In genomic region chr17:60149691-60150582, GRCh38 we compare ENCODE assay signal across 9 cellular contexts. TPM values are rescaled to one million over a fixed set of nuclear protein-coding genes. Genes with fewer than 3 reads are reported as not detected.
A peak's percentile ranks its signal among the peaks of the same experiment; 100 is the strongest.
DNase-seq lines count a peak whose midpoint lies in the region; ATAC-seq and TF ChIP-seq lines count a peak whose summit lies in the region.
"Had no signal": no experiment of that assay in that cellular context is flagged by ENCODE, and none has a peak within 500 bp of the region (broad histone marks: within the 10 kb centered on the region; RNA-seq: fewer than 3 reads in every experiment).

Gene CA4 (plus strand): TSS chr17:60149973. CDS start chr17:60150035, 62 bp downstream.

- no peak for DNase-seq in CD8-positive, alpha-beta T cell
- DNase-seq in endodermal cell (peak; percentile 81), hippocampal formation (lab: John Stamatoyannopoulos, UW) (no peak), Karpas-422 (no peak)
- peak in 1 of 10 donors; percentile 55 for DNase-seq in naive thymus-derived CD8-positive, alpha-beta T cell
- DNase-seq: islet precursor cell had no signal

- H3K9me3 Mint-ChIP-seq in CD8-positive, alpha-beta T cell, result no peaks in the 10 kb centered on the region
- peaks cover 1% of the 10 kb centered on the region for H3K9me3 Mint-ChIP-seq in endodermal cell
- no peaks in the 10 kb centered on the region for H3K9me3 Mint-ChIP-seq in naive thymus-derived CD8-positive, alpha-beta T cell

- H3K9me2 ChIP-seq in Karpas-422 (replicated peaks; ENCODE audit: insufficient read depth, low read length), result no peaks in the 10 kb centered on the region

- 7 to 11% methylated on average over 39 to 81 of the region's 81 CpGs for WGBS in endodermal cell (ENCODE audit: insufficient coverage in 1 of 2, insufficient read length in 1 of 2), 2 experiments

- no peak within 1 kb of the TSS for H3K9ac ChIP-seq in endodermal cell (ENCODE audit: extremely low read depth, low read length, poor library complexity, severe bottlenecking)
- H3K9ac ChIP-seq in Karpas-422 (ENCODE audit: low read length), result no peak within 1 kb of the TSS

- no peaks in the 10 kb centered on the region for H4K20me1 ChIP-seq in Karpas-422 (ENCODE audit: insufficient read depth, low read depth, low read length)

- no peaks in the 10 kb centered on the region for H3K36me3 Mint-ChIP-seq in CD8-positive, alpha-beta T cell
- H3K36me3 Mint-ChIP-seq in endodermal cell (ENCODE audit: low read depth), result no peaks in the 10 kb centered on the region
- peaks cover 0 to 5% (median 0%) of the 10 kb centered on the region in 3 donors for H3K36me3 Mint-ChIP-seq in naive thymus-derived CD8-positive, alpha-beta T cell

- CTCF ChIA-PET in CD8-positive, alpha-beta T cell (lab: Charles Lee), result interaction anchor here (0.8 kb wide), 1 partner anchor 9 kb away, joined by 3 read pairs; no protein-coding TSS in a partner anchor

- H3K79me2 ChIP-seq in Karpas-422 (ENCODE audit: low read length), result no peaks in the 10 kb centered on the region

- H3K4me3 Mint-ChIP-seq in CD8-positive, alpha-beta T cell, result peak within 1 kb of the TSS; percentile 73
- H3K4me3 Mint-ChIP-seq in endodermal cell, result peak within 1 kb of the TSS; percentile 47
- peak within 1 kb of the TSS; percentile 28 to 74 (median 62) for H3K4me3 Mint-ChIP-seq in naive thymus-derived CD8-positive, alpha-beta T cell

- POLR2A ChIA-PET in CD8-positive, alpha-beta T cell (lab: Charles Lee), result no interaction called here
- POLR2A ChIA-PET in naive thymus-derived CD8-positive, alpha-beta T cell (lab: Charles Lee), result no interaction called here

- H3K9me3 ChIP-seq in CD8-positive, alpha-beta T cell (ENCODE audit: low read length), result no peaks in the 10 kb centered on the region
- H3K9me3 ChIP-seq in KOPT-K1 (ENCODE audit: insufficient read depth, low read length, poor library complexity, severe bottlenecking) (no peaks in the 10 kb centered on the region), endodermal cell (ENCODE audit: control insufficient read depth, low read length) (no peaks in the 10 kb centered on the region), Karpas-422 (ENCODE audit: low read length) (no peaks in the 10 kb centered on the region)

- intact Hi-C loops in CD8-positive, alpha-beta T cell (cut with DNase I, micrococcal nuclease), result no loop called here

- H3K4me2 ChIP-seq in Karpas-422 (ENCODE audit: low read depth, low read length, poor library complexity, severe bottlenecking), result no peak within 1 kb of the TSS

- no peak within 1 kb of the TSS for H3K27ac ChIP-seq in CD8-positive, alpha-beta T cell (ENCODE audit: low read depth, low read length)
- H3K27ac ChIP-seq in KOPT-K1 (ENCODE audit: low read depth, low read length, poor library complexity, severe bottlenecking), result peak within 1 kb of the TSS; percentile 49
- H3K27ac ChIP-seq in endodermal cell (ENCODE audit: low read depth, low read length), result no peak within 1 kb of the TSS
- H3K27ac ChIP-seq in Karpas-422 (ENCODE audit: low read length), result no peak within 1 kb of the TSS

- no peak within 1 kb of the TSS for H3K27ac Mint-ChIP-seq in CD8-positive, alpha-beta T cell
- H3K27ac Mint-ChIP-seq in endodermal cell, result no peak within 1 kb of the TSS
- peak within 1 kb of the TSS in 1 of 10 donors; percentile 18 for H3K27ac Mint-ChIP-seq in naive thymus-derived CD8-positive, alpha-beta T cell

- no peak within 1 kb of the TSS for H2AFZ ChIP-seq in Karpas-422 (ENCODE audit: low read length)

- H3K27me3 Mint-ChIP-seq in CD8-positive, alpha-beta T cell (ENCODE audit: low read depth), result peaks cover 58% of the 10 kb centered on the region
- peaks cover 86% of the 10 kb centered on the region for H3K27me3 Mint-ChIP-seq in endodermal cell (ENCODE audit: insufficient read depth)
- peaks cover 27 to 88% (median 60%) of the 10 kb centered on the region in 5 donors for H3K27me3 Mint-ChIP-seq in naive thymus-derived CD8-positive, alpha-beta T cell

- H3K4me1 Mint-ChIP-seq in CD8-positive, alpha-beta T cell (ENCODE audit: low read depth), result peaks cover 14% of the 10 kb centered on the region
- H3K4me1 Mint-ChIP-seq in endodermal cell, result peaks cover 31% of the 10 kb centered on the region
- peaks cover 3 to 19% (median 17%) of the 10 kb centered on the region in 4 donors for H3K4me1 Mint-ChIP-seq in naive thymus-derived CD8-positive, alpha-beta T cell

- H3K4me1 ChIP-seq in CD8-positive, alpha-beta T cell (ENCODE audit: insufficient read depth, low read length), result peaks cover 14% of the 10 kb centered on the region
- peaks cover 4% of the 10 kb centered on the region for H3K4me1 ChIP-seq in endodermal cell (ENCODE audit: control insufficient read depth, insufficient read depth, low read length)
- H3K4me1 ChIP-seq in Karpas-422 (ENCODE audit: low read length), result peaks cover 11% of the 10 kb centered on the region

- H3K4me3 ChIP-seq in CD8-positive, alpha-beta T cell (ENCODE audit: low read depth, low read length), result no peak within 1 kb of the TSS
- H3K4me3 ChIP-seq in endodermal cell (ENCODE audit: low read length) (no peak within 1 kb of the TSS), Karpas-422 (ENCODE audit: low read length) (no peak within 1 kb of the TSS)

- ATAC-seq in CD8-positive, alpha-beta T cell, result no peak
- ATAC-seq in naive thymus-derived CD8-positive, alpha-beta T cell, result peak; percentile 23 to 41
- no peak for ATAC-seq in HG02763 (IDR thresholded peaks at IDR 0.05; ENCODE audit: unreplicated experiment)
- no peak for ATAC-seq in HG03457 (IDR thresholded peaks at IDR 0.05; ENCODE audit: unreplicated experiment)

- peaks cover 35% of the 10 kb centered on the region for H3K27me3 ChIP-seq in CD8-positive, alpha-beta T cell (ENCODE audit: insufficient read depth, low read length)
- H3K27me3 ChIP-seq in endodermal cell (ENCODE audit: control insufficient read depth, insufficient read depth, low read length, poor library complexity, severe bottlenecking) (peaks cover 68% of the 10 kb centered on the region), Karpas-422 (ENCODE audit: low read length) (no peaks in the 10 kb centered on the region)

- TF ChIP-seq CTCF in CD8-positive, alpha-beta T cell (IDR thresholded peaks at IDR 0.05), result no peak
- TF ChIP-seq CTCF in endodermal cell (conservative IDR thresholded peaks at IDR 0.05), result no peak

- H3K36me3 ChIP-seq in CD8-positive, alpha-beta T cell (ENCODE audit: insufficient read depth, low read length), result no peaks in the 10 kb centered on the region
- no peaks in the 10 kb centered on the region for H3K36me3 ChIP-seq in KOPT-K1 (ENCODE audit: insufficient read depth, low read length)
- no peaks in the 10 kb centered on the region for H3K36me3 ChIP-seq in endodermal cell (ENCODE audit: control insufficient read depth, insufficient read depth, low read length)
- H3K36me3 ChIP-seq in Karpas-422 (ENCODE audit: insufficient read depth, low read length), result no peaks in the 10 kb centered on the region

RNA-seq across cellular contexts. Expression of gene CA4, which starts in this region (rescaled TPM):
- total RNA-seq in CD8-positive, alpha-beta T cell, result not detected
- 1 to 10 TPM; 1.5 to 3.0 TPM for total RNA-seq in endodermal cell
- polyA plus RNA-seq in endodermal cell (2013, experiment 1 of 2), result 1.5 TPM
- 0.66 TPM for polyA plus RNA-seq in endodermal cell (2013, experiment 2 of 2)
- not detected for total RNA-seq in naive thymus-derived CD8-positive, alpha-beta T cell
- not detected for polyA plus RNA-seq in naive thymus-derived CD8-positive, alpha-beta T cell
- not detected in 2 replicates for total RNA-seq in Karpas-422 (2014; rRNA removed; shearing (Covaris generic); ENCODE audit: low replicate concordance)

Comparison
In these comparisons a context has a peak if more than half of its experiments do, and no peak if none do; other contexts are left out.
1. Peak in ATAC-seq in naive thymus-derived CD8-positive, alpha-beta T cell; RNA of the gene not detected or under 1 TPM.